Comparison of ENCODE assay signal across 1 cellular context in genomic region chr17:21081967-21082366, GRCh38.
TF ChIP-seq lines count a peak whose summit lies in the region.

No MANE protein-coding gene starts in this region.

TF ChIP-seq in GM23338, 12 proteins besides CTCF, POLR2A, EP300 and RAD21 (continued from another document):
- TF ChIP-seq ETS1 (IDR thresholded peaks at IDR 0.05), result no peak
- TF ChIP-seq ZNF462 (CRISPR knock-in tag; IDR thresholded peaks at IDR 0.05), result no peak
- TF ChIP-seq EZH2phosphoT487 (IDR thresholded peaks at IDR 0.05; ENCODE audit: unreplicated experiment), result no peak
- no peak for TF ChIP-seq ZNF331 (CRISPR knock-in tag; IDR thresholded peaks at IDR 0.05; ENCODE audit: low read depth)
- TF ChIP-seq CREB1 (CRISPR knock-in tag; IDR thresholded peaks at IDR 0.05; ENCODE audit: low read depth), result no peak
- TF ChIP-seq EZH2 (IDR thresholded peaks at IDR 0.05; ENCODE audit: low read depth, unreplicated experiment), result no peak
